ENCODE assay signal across 8 cellular contexts in genomic region chr15:68278345-68279217, GRCh38. TPM values are rescaled to one million over a fixed set of nuclear protein-coding genes. Genes with fewer than 3 reads are reported as not detected.
DNase-seq lines count a peak whose midpoint lies in the region; ATAC-seq, FAIRE-seq and TF ChIP-seq lines count a peak whose summit lies in the region.

No MANE protein-coding gene starts in this region.

- peak; percentile 85 for FAIRE-seq in K562 (lab: Jason Lieb, UNC)

- no peak for DNase-seq in GM12864 (ENCODE audit: low read depth)
- peak; percentile 29 for DNase-seq in OCI-LY7 (ENCODE audit: low spot score)
- peak in 2 of 4 experiments; percentile 29 to 78 for DNase-seq in K562 (ENCODE audit: extremely low read depth in 1 of 4, low spot score in 3 of 4)
- no peak for DNase-seq in left lobe of liver (ENCODE audit: low spot score)

- H3K9ac ChIP-seq in K562 (ENCODE audit: insufficient read depth in 1 of 2, low read depth in 2 of 2, low read length in 2 of 2) (peak overlapping the region; percentile 87 to 93), subcutaneous abdominal adipose tissue (ENCODE audit: low read length in 5 of 5) (peak overlapping the region; percentile 68 to 97 (median 92))

- H2AFZ ChIP-seq in OCI-LY7 (ENCODE audit: low read length) (peak overlapping the region; percentile 89; the same call in 1 of the 2 replicates), K562 (ENCODE audit: low read depth, low read length) (peak overlapping the region; percentile 100)

- peak overlapping the region; percentile 95 for H3K4me2 ChIP-seq in OCI-LY7 (ENCODE audit: low read length)
- H3K4me2 ChIP-seq in K562 (ENCODE audit: insufficient read depth, low read length) = peak overlapping the region; percentile 95

- TF ChIP-seq EP300 in K562 (IDR thresholded peaks at IDR 0.05; ENCODE audit: low read length) = no peak

- no peaks in the 10 kb centered on the region for H3K9me1 ChIP-seq in K562 (ENCODE audit: control insufficient read depth, insufficient read depth, low read length)

- intact Hi-C loops in OCI-LY7 (cut with micrococcal nuclease; ENCODE audit: unreplicated experiment) = loop anchor here (2.0 to 5.0 kb wide), 3 partner anchors 20 to 496 kb away; partner anchors contain the start of gene CLN6
- intact Hi-C loops in K562 (cut with micrococcal nuclease) = no loop called here

- under 1% methylated on average over 42 of the region's 42 CpGs for WGBS in K562 (ENCODE audit: insufficient coverage, low coverage, missing lambda C conversion rate)

- H3K36me3 ChIP-seq in OCI-LY7 (ENCODE audit: insufficient read depth, low read length) = peaks cover 22% of the 10 kb centered on the region
- peaks cover 12% of the 10 kb centered on the region; the same call in 2 of the 3 replicates for H3K36me3 ChIP-seq in K562 (ENCODE audit: control insufficient read depth, insufficient read depth, low read length)
- H3K36me3 ChIP-seq in subcutaneous abdominal adipose tissue (ENCODE audit: control insufficient read depth in 5 of 5, insufficient read depth in 5 of 5, low read length in 5 of 5) = peaks cover 0 to 2% (median 0%) of the 10 kb centered on the region in 5 donors

- H4K20me1 ChIP-seq in OCI-LY7 (ENCODE audit: insufficient read depth, low read length) (peaks cover 30% of the 10 kb centered on the region), K562 (replicated peaks; ENCODE audit: control insufficient read depth, insufficient read depth, low read length) (peaks cover 11% of the 10 kb centered on the region; the same call in 1 of the 2 replicates)

- POLR2A ChIA-PET in OCI-LY7 (lab: Charles Lee) (interaction anchor here (1.2 to 1.9 kb wide), 4 partner anchors 14 to 19 kb away, joined by 4 to 6 read pairs (median 5); no protein-coding TSS in a partner anchor), K562 (lab: Yijun Ruan, JAX) (interaction anchor here (0.6 to 2.5 kb wide), 10 partner anchors 10 to 897 kb away, joined by 3 to 10 read pairs (median 4); no protein-coding TSS in a partner anchor)

- ATAC-seq in HG02970 (IDR thresholded peaks at IDR 0.05; ENCODE audit: low FRiP score, unreplicated experiment) (peak; percentile 49), K562 (peak; percentile 42), left lobe of liver (peak; percentile 0), HG02885 (IDR thresholded peaks at IDR 0.05; ENCODE audit: poor library complexity, unreplicated experiment) (no peak), HG02642 (IDR thresholded peaks at IDR 0.05; ENCODE audit: poor library complexity, unreplicated experiment) (no peak)

- TF ChIP-seq POLR2A in K562 (conservative IDR thresholded peaks at IDR 0.05) = no peak

- TF ChIP-seq CTCF in GM12864 (IDR thresholded peaks at IDR 0.05; ENCODE audit: low read depth, low read length, missing control alignments) (peak; percentile 50), OCI-LY7 (conservative IDR thresholded peaks at IDR 0.05; ENCODE audit: low read length) (peak; percentile 61), K562 (IDR thresholded peaks at IDR 0.05 in 2 of 3, conservative IDR thresholded peaks at IDR 0.05 in 1 of 3; ENCODE audit: insufficient read depth in 2 of 3, low read depth in 1 of 3, low read length in 3 of 3) (peak; percentile 48 to 67 (median 52))

- H3K9me2 ChIP-seq in OCI-LY7 (ENCODE audit: insufficient read depth, low read length) = no peaks in the 10 kb centered on the region

- H3K4me1 ChIP-seq in OCI-LY7 (ENCODE audit: insufficient read depth, low read length, poor library complexity, severe bottlenecking) (peaks cover 33% of the 10 kb centered on the region), K562 (replicated peaks in 1 of 2; ENCODE audit: control insufficient read depth in 2 of 2, insufficient read depth in 2 of 2, low read length in 2 of 2) (peaks cover 12 to 13% of the 10 kb centered on the region in 2 experiments; a peak in 4 of 5 replicates), subcutaneous abdominal adipose tissue (ENCODE audit: control insufficient read depth in 5 of 5, insufficient read depth in 5 of 5, low read length in 5 of 5) (peaks cover 14 to 55% (median 53%) of the 10 kb centered on the region in 5 donors)

- H3K27ac ChIP-seq in OCI-LY7 (ENCODE audit: low read depth, low read length, poor library complexity, severe bottlenecking) (peak overlapping the region; percentile 79), K562 (ENCODE audit: extremely low read depth, low read depth, low read length) (peak overlapping the region; percentile 84), subcutaneous abdominal adipose tissue (ENCODE audit: low read depth, low read length) (peak overlapping the region; percentile 97)

- peak overlapping the region; percentile 80 for H3K4me3 ChIP-seq in GM12864 (ENCODE audit: low read depth, low read length)
- peak overlapping the region; percentile 82 for H3K4me3 ChIP-seq in OCI-LY7 (ENCODE audit: low read depth, low read length, poor library complexity, severe bottlenecking)
- peak overlapping the region; percentile 69 for H3K4me3 ChIP-seq in K562
- H3K4me3 ChIP-seq in subcutaneous abdominal adipose tissue (ENCODE audit: low read depth in 1 of 5, low read length in 5 of 5) = peak overlapping the region; percentile 82 to 98 (median 97)

- H3K79me2 ChIP-seq in OCI-LY7 (ENCODE audit: insufficient read depth, low read depth, low read length) (peaks cover 52% of the 10 kb centered on the region), K562 (ENCODE audit: control insufficient read depth, insufficient read depth, low read length) (peaks cover 59% of the 10 kb centered on the region)

- TF ChIP-seq RAD21 in K562 (CRISPR knock-in tag; conservative IDR thresholded peaks at IDR 0.05 in 1 of 2, IDR thresholded peaks at IDR 0.05 in 1 of 2) = no peak

- BruUV-seq in OCI-LY7 (replicated peaks; lab: Mats Ljungman, UMichigan) (TSS peak; percentile 53), K562 (replicated peaks; lab: Mats Ljungman, UMichigan) (TSS peak; percentile 48)

- H3K27me3 ChIP-seq in K562 (ENCODE audit: control insufficient read depth in 2 of 2, insufficient read depth in 2 of 2, low read length in 2 of 2) = 0 out of 5 replicates have a peak, but pooled peaks cover 0 to 2% of the 10 kb centered on the region in 2 experiments
- no peaks in the 10 kb centered on the region for H3K27me3 ChIP-seq in subcutaneous abdominal adipose tissue (ENCODE audit: control insufficient read depth in 5 of 5, insufficient read depth in 4 of 5, low read length in 5 of 5)

- in situ Hi-C loops in K562 (cut with MboI) = no loop called here

- H3K9me3 ChIP-seq in OCI-LY7 (ENCODE audit: low read length) (no peaks in the 10 kb centered on the region), K562 (replicated peaks; ENCODE audit: control insufficient read depth, insufficient read depth, low read depth, low read length) (no peaks in the 10 kb centered on the region), subcutaneous abdominal adipose tissue (ENCODE audit: control insufficient read depth in 5 of 5, low read length in 5 of 5) (no peaks in the 10 kb centered on the region)

- CTCF ChIA-PET in OCI-LY7 (lab: Charles Lee; ENCODE audit: unreplicated experiment) (interaction anchor here (0.7 to 1.0 kb wide), 2 partner anchors 25 to 28 kb away, joined by 3 to 4 read pairs; no protein-coding TSS in a partner anchor), K562 (lab: Yijun Ruan, JAX; ENCODE audit: low intra/inter-chr PET ratio) (interaction anchor here (0.6 kb wide), 1 partner anchor 1440 kb away, joined by 3 read pairs; no protein-coding TSS in a partner anchor)

TF ChIP-seq in K562, 482 proteins besides CTCF, POLR2A, EP300 and RAD21 (continues in another document):
- TF ChIP-seq LCOR (CRISPR knock-in tag; IDR thresholded peaks at IDR 0.05) (0 out of 2 replicates have a peak, but pooled peaks have one; percentile 22), ZNF780A (CRISPR knock-in tag; IDR thresholded peaks at IDR 0.05) (no peak)

RNA-seq across cellular contexts. Expression of gene FEM1B, which starts 1.0 kb away (rescaled TPM):
- 35.5 and 37.1 TPM in 2 replicates for total RNA-seq in OCI-LY7 (2014; rRNA removed; shearing (Covaris generic))
- total RNA-seq in OCI-LY7 (2022) (37.3 and 50.8 TPM in 2 replicates), K562 (2014; rRNA removed) (18.0 and 19.7 TPM in 2 replicates), K562 (2014; rRNA removed; fragmentation: Illumina TruSeq; extraction: Trizol) (35.3 and 40.3 TPM in 2 replicates), K562 (2015; rRNA removed; fragmentation: Illumina TruSeq; extraction: Trizol) (30.4 and 34.7 TPM in 2 replicates), K562 (2021) (32.2 and 42.1 TPM in 2 replicates), left lobe of liver (21.5 TPM)
- 56.6 and 67.0 TPM in 2 replicates for total RNA-seq in K562 (2011; cell fraction: chromatin; rRNA removed; ENCODE audit: low replicate concordance)
- 22.5 and 38.2 TPM in 2 replicates for total RNA-seq in K562 (2011; cell fraction: nucleolus; rRNA removed)
- total RNA-seq in K562 (2011; cell fraction: nucleoplasm; rRNA removed) = 31.6 and 32.1 TPM in 2 replicates
- polyA plus RNA-seq in K562 (2011; rRNA removed) (58.3 and 61.6 TPM in 2 replicates), K562 (2014; fragmentation: Illumina TruSeq; extraction: Trizol) (20.1 and 22.3 TPM in 2 replicates), K562 (2014; fragmentation: Nextera tagmentation; extraction: Ambion mirVana) (1 to 10 TPM; 5.9 to 6.5 TPM), K562 (2014; rRNA removed) (12.0 and 14.0 TPM in 2 replicates)
- 24.2 and 31.0 TPM in 2 replicates for polyA plus RNA-seq in K562 (2011; cell fraction: cytosol; rRNA removed)
- polyA plus RNA-seq in K562 (2011; cell fraction: nucleus; rRNA removed) = 36.5 and 41.2 TPM in 2 replicates
- 14.2 and 14.3 TPM in 2 replicates for polyA plus RNA-seq in K562 (2012)
- 182 and 215 TPM in 2 replicates for polyA minus RNA-seq in K562 (2011; rRNA and poly(A)+ RNA removed)
- polyA minus RNA-seq in K562 (2011; cell fraction: cytosol; rRNA and poly(A)+ RNA removed) = 79.5 and 101 TPM in 2 replicates
- polyA minus RNA-seq in K562 (2011; cell fraction: nucleus; rRNA and poly(A)+ RNA removed) = 19.3 and 38.7 TPM in 2 replicates

RNA-seq across cellular contexts. Expression of gene CLN6, which starts 49.1 kb away (rescaled TPM):
- 50.3 and 60.2 TPM in 2 replicates for total RNA-seq in OCI-LY7 (2014; rRNA removed; shearing (Covaris generic))
- 101 and 117 TPM in 2 replicates for total RNA-seq in OCI-LY7 (2022)
- total RNA-seq in K562 (2011; cell fraction: chromatin; rRNA removed; ENCODE audit: low replicate concordance) = 161 and 267 TPM in 2 replicates
- total RNA-seq in K562 (2011; cell fraction: nucleolus; rRNA removed) = 171 and 189 TPM in 2 replicates
- total RNA-seq in K562 (2011; cell fraction: nucleoplasm; rRNA removed) = 182 and 254 TPM in 2 replicates
- 25.8 and 32.5 TPM in 2 replicates for total RNA-seq in K562 (2014; rRNA removed)
- total RNA-seq in K562 (2014; rRNA removed; fragmentation: Illumina TruSeq; extraction: Trizol) = 22.3 and 24.8 TPM in 2 replicates
- 34.8 and 39.3 TPM in 2 replicates for total RNA-seq in K562 (2015; rRNA removed; fragmentation: Illumina TruSeq; extraction: Trizol)
- 51.6 and 53.3 TPM in 2 replicates for total RNA-seq in K562 (2021)
- 46.0 and 47.3 TPM in 2 replicates for polyA plus RNA-seq in K562 (2011; rRNA removed)
- 70.0 and 134 TPM in 2 replicates for polyA plus RNA-seq in K562 (2011; cell fraction: cytosol; rRNA removed)
- polyA plus RNA-seq in K562 (2011; cell fraction: nucleus; rRNA removed) = 68.6 and 106 TPM in 2 replicates
- polyA plus RNA-seq in K562 (2012) = 36.7 and 38.9 TPM in 2 replicates
- 42.6 and 49.8 TPM in 2 replicates for polyA plus RNA-seq in K562 (2014; fragmentation: Illumina TruSeq; extraction: Trizol)
- under 1 TPM; 0.71 to 0.77 TPM for polyA plus RNA-seq in K562 (2014; fragmentation: Nextera tagmentation; extraction: Ambion mirVana)
- 47.5 and 60.1 TPM in 2 replicates for polyA plus RNA-seq in K562 (2014; rRNA removed)
- 60.0 and 111 TPM in 2 replicates for polyA minus RNA-seq in K562 (2011; rRNA and poly(A)+ RNA removed)
- polyA minus RNA-seq in K562 (2011; cell fraction: cytosol; rRNA and poly(A)+ RNA removed) = 26.9 and 47.0 TPM in 2 replicates
- 38.7 and 49.0 TPM in 2 replicates for polyA minus RNA-seq in K562 (2011; cell fraction: nucleus; rRNA and poly(A)+ RNA removed)
- 12.2 TPM for total RNA-seq in left lobe of liver

Comparison
In these comparisons a context has a peak if more than half of its experiments do, and no peak if none do; other contexts are left out.
1. ATAC-seq: peak in HG02970 (single experiment), K562 (single experiment) and left lobe of liver (single experiment); none in HG02885 (single experiment) and HG02642 (single experiment).
2. Peak in every context shown above with its lines, with median percentiles within 50 percentile points of each other: H3K4me3 ChIP-seq, CTCF ChIP-seq and H3K27ac ChIP-seq.